25 cellular contexts compared by ENCODE assay signal in the genomic region with DNA sequence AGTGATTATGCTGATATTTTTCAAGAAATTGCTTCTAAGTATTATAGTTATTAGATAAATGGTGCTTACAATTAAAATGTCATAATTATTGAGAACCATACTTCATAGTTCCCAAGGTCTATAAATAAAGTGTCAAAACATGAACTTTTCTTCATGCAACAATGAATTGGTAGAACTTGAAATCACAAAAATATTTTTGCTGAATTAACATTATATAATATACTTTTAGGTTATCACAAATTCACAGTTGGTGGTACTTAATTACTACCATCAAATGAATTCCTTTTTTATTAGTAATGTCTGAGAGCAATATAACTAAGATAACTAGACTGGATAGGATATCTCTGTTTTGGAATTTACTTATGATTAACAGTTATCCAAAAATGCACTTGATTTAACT. TPM values are rescaled to one million over a fixed set of nuclear protein-coding genes. Genes with fewer than 3 reads are reported as not detected.
A peak's percentile ranks its signal among the peaks of the same experiment; 100 is the strongest.
DNase-seq lines count a peak whose midpoint lies in the region; ATAC-seq, FAIRE-seq and TF ChIP-seq lines count a peak whose summit lies in the region.
"Had no signal": no experiment of that assay in that cellular context is flagged by ENCODE, and none has a peak within 500 bp of the region (broad histone marks: within the 10 kb centered on the region; RNA-seq: fewer than 3 reads in every experiment).

No MANE protein-coding gene starts in this region.

- ATAC-seq in K562, result no peak
- no peak for ATAC-seq in sciatic nerve
- ATAC-seq: CD8-positive, alpha-beta T cell had no signal

- in situ Hi-C loops in K562 (cut with MboI), result no loop called here

- H3K9me3 Mint-ChIP-seq in activated CD4-positive, alpha-beta memory T cell treated with anti-CD3 and anti-CD28 coated beads, Interleukin-2, amount 10 ng/mL, durations not matched to agents 7 days and 5 days, result no peaks in the 10 kb centered on the region
- H3K9me3 Mint-ChIP-seq: CD4-positive, CD25-positive, alpha-beta regulatory T cell; CD8-positive, alpha-beta T cell had no signal

- TF ChIP-seq CTCF in D721Med (IDR thresholded peaks at IDR 0.05; ENCODE audit: insufficient read depth, missing control alignments) (no peak), K562 (IDR thresholded peaks at IDR 0.05 in 2 of 3, conservative IDR thresholded peaks at IDR 0.05 in 1 of 3; ENCODE audit: insufficient read depth in 2 of 3, low read depth in 1 of 3, low read length in 3 of 3) (no peak), kidney (IDR thresholded peaks at IDR 0.05; ENCODE audit: borderline replicate concordance, extremely low read depth, insufficient read depth) (no peak), esophagus squamous epithelium (IDR thresholded peaks at IDR 0.05) (no peak)

- H3K27me3 ChIP-seq in K562 (ENCODE audit: control insufficient read depth in 2 of 2, insufficient read depth in 2 of 2, low read length in 2 of 2) (peaks cover 9 to 11% of the 10 kb centered on the region in 2 experiments; a peak in 4 of 5 replicates), esophagus squamous epithelium (peaks cover 0 to 9% (median 0%) of the 10 kb centered on the region in 4 donors)

- no peaks in the 10 kb centered on the region for H3K36me3 ChIP-seq in K562 (ENCODE audit: control insufficient read depth, insufficient read depth, low read length)
- H3K36me3 ChIP-seq in kidney (ENCODE audit: control insufficient read depth in 1 of 2, insufficient read depth in 2 of 2, low read length in 2 of 2), result no peaks in the 10 kb centered on the region
- no peaks in the 10 kb centered on the region for H3K36me3 ChIP-seq in esophagus squamous epithelium
- H3K36me3 ChIP-seq: BLaER1 had no signal

- intact Hi-C loops in K562 (cut with micrococcal nuclease), result no loop called here
- intact Hi-C loops in kidney (cut with DNase I), result no loop called here
- intact Hi-C loops in sciatic nerve (cut with DNase I), result no loop called here
- intact Hi-C loops in esophagus squamous epithelium (cut with DNase I), result no loop called here

- peaks cover 12% of the 10 kb centered on the region for H3K4me1 Mint-ChIP-seq in activated CD4-positive, alpha-beta memory T cell treated with anti-CD3 and anti-CD28 coated beads, Interleukin-2, amount 10 ng/mL, durations not matched to agents 7 days and 5 days

- CTCF ChIA-PET in K562 (lab: Yijun Ruan, JAX; ENCODE audit: low intra/inter-chr PET ratio), result no interaction called here
- CTCF ChIA-PET in activated CD4-positive, alpha-beta memory T cell treated with anti-CD3 and anti-CD28 coated beads, Interleukin-2, amount 10 ng/mL, durations not matched to agents 7 days and 5 days (lab: Charles Lee), result no interaction called here

- no peak overlapping the region for H3K4me2 ChIP-seq in K562 (ENCODE audit: insufficient read depth, low read length)
- H3K4me2 ChIP-seq: BLaER1 had no signal

- no peaks in the 10 kb centered on the region for H3K36me3 Mint-ChIP-seq in activated CD4-positive, alpha-beta memory T cell treated with anti-CD3 and anti-CD28 coated beads, Interleukin-2, amount 10 ng/mL, durations not matched to agents 7 days and 5 days (ENCODE audit: low read depth)
- H3K36me3 Mint-ChIP-seq: CD4-positive, CD25-positive, alpha-beta regulatory T cell; CD8-positive, alpha-beta T cell had no signal

- no peak for TF ChIP-seq RAD21 in K562 (CRISPR knock-in tag; conservative IDR thresholded peaks at IDR 0.05 in 1 of 2, IDR thresholded peaks at IDR 0.05 in 1 of 2)

- no peaks in the 10 kb centered on the region for H4K20me1 ChIP-seq in K562 (replicated peaks; ENCODE audit: control insufficient read depth, insufficient read depth, low read length)
- H4K20me1 ChIP-seq: BLaER1 had no signal

- POLR2A ChIA-PET in K562 (lab: Yijun Ruan, JAX), result no interaction called here
- POLR2A ChIA-PET in activated CD4-positive, alpha-beta memory T cell treated with anti-CD3 and anti-CD28 coated beads, Interleukin-2, amount 10 ng/mL, durations not matched to agents 7 days and 5 days (lab: Charles Lee), result no interaction called here

- no peaks in the 10 kb centered on the region for H3K79me2 ChIP-seq in K562 (ENCODE audit: control insufficient read depth, insufficient read depth, low read length)

- no peak overlapping the region for H3K4me3 Mint-ChIP-seq in activated CD4-positive, alpha-beta memory T cell treated with anti-CD3 and anti-CD28 coated beads, Interleukin-2, amount 10 ng/mL, durations not matched to agents 7 days and 5 days
- H3K4me3 Mint-ChIP-seq: B cell; CD4-positive, CD25-positive, alpha-beta regulatory T cell; CD8-positive, alpha-beta T cell had no signal

- no peak overlapping the region for H3K9ac ChIP-seq in K562 (ENCODE audit: insufficient read depth in 1 of 2, low read depth in 2 of 2, low read length in 2 of 2)
- no peak overlapping the region for H3K9ac ChIP-seq in kidney (ENCODE audit: low read length in 2 of 2)
- H3K9ac ChIP-seq: BLaER1, GM23248 had no signal

- H3K4me1 ChIP-seq in K562 (replicated peaks in 1 of 2; ENCODE audit: control insufficient read depth in 2 of 2, insufficient read depth in 2 of 2, low read length in 2 of 2) (peaks cover 0 to 12% of the 10 kb centered on the region in 2 experiments; a peak in 3 of 5 replicates), kidney (ENCODE audit: control insufficient read depth in 1 of 2, insufficient read depth in 1 of 2, low read depth in 1 of 2, low read length in 2 of 2) (peaks cover under 1 to 7% of the 10 kb centered on the region in 2 donors), esophagus squamous epithelium (peaks cover 3 to 18% (median 10%) of the 10 kb centered on the region in 3 donors)
- H3K4me1 ChIP-seq: BLaER1, Caco-2 had no signal

- H3K27me3 Mint-ChIP-seq in activated CD4-positive, alpha-beta memory T cell treated with anti-CD3 and anti-CD28 coated beads, Interleukin-2, amount 10 ng/mL, durations not matched to agents 7 days and 5 days, result peaks cover 29% of the 10 kb centered on the region

- H3K9me3 ChIP-seq in K562 (replicated peaks; ENCODE audit: control insufficient read depth, insufficient read depth, low read depth, low read length) (no peaks in the 10 kb centered on the region), kidney (ENCODE audit: control insufficient read depth in 1 of 2, low read length in 2 of 2) (no peaks in the 10 kb centered on the region), esophagus squamous epithelium (no peaks in the 10 kb centered on the region)

- BruUV-seq in K562 (replicated peaks; lab: Mats Ljungman, UMichigan), result no TSS peak

- DNase-seq in D721Med (ENCODE audit: insufficient read length, low spot score) (no peak), K562 (ENCODE audit: extremely low read depth in 1 of 4, low spot score in 3 of 4) (no peak), kidney (no peak), sciatic nerve (ENCODE audit: low spot score) (no peak), esophagus squamous epithelium (lab: John Stamatoyannopoulos, UW) (no peak)
- no peak for DNase-seq in activated CD4-positive, alpha-beta memory T cell treated with anti-CD3 and anti-CD28 coated beads, Interleukin-2, amount 10 ng/mL, durations not matched to agents 7 days and 5 days
- DNase-seq: 8988T; Caco-2; CD4-positive, CD25-positive, alpha-beta regulatory T cell; CD8-positive, alpha-beta T cell; DMS 273 treated with DMSO at 0.1 percent for 48 hours; DMS79; EL; GF-D8; GM23248; H7; HCEC 1CT had no signal

- TF ChIP-seq POLR2A in K562 (conservative IDR thresholded peaks at IDR 0.05) (no peak), esophagus squamous epithelium (IDR thresholded peaks at IDR 0.05) (no peak)

- no peaks in the 10 kb centered on the region for H3K9me1 ChIP-seq in K562 (ENCODE audit: control insufficient read depth, insufficient read depth, low read length)

- H2AFZ ChIP-seq in K562 (ENCODE audit: low read depth, low read length), result no peak overlapping the region
- H2AFZ ChIP-seq: GM23248 had no signal

- peak; percentile 55 for FAIRE-seq in A204.1 (lab: Jason Lieb, UNC)
- peak; percentile 76 for FAIRE-seq in D721Med (lab: Jason Lieb, UNC)
- FAIRE-seq in K562 (lab: Jason Lieb, UNC), result no peak
- FAIRE-seq in kidney (lab: Jason Lieb, UNC), result peak; percentile 51
- FAIRE-seq: GM12891, GM18507, GM19239, H1 had no signal

- no peak for TF ChIP-seq EP300 in K562 (IDR thresholded peaks at IDR 0.05; ENCODE audit: low read length)

- H3K27ac ChIP-seq in K562 (ENCODE audit: extremely low read depth, low read depth, low read length) (no peak overlapping the region), kidney (ENCODE audit: low read depth in 2 of 2, low read length in 2 of 2) (no peak overlapping the region), esophagus squamous epithelium (no peak overlapping the region)
- H3K27ac ChIP-seq: BLaER1, C4-2B, GM23248 had no signal

- H3K4me3 ChIP-seq in K562 (no peak overlapping the region), kidney (ENCODE audit: low read length in 2 of 2) (no peak overlapping the region), esophagus squamous epithelium (no peak overlapping the region)
- H3K4me3 ChIP-seq: BLaER1, GM23248 had no signal

- H3K27ac Mint-ChIP-seq in activated CD4-positive, alpha-beta memory T cell treated with anti-CD3 and anti-CD28 coated beads, Interleukin-2, amount 10 ng/mL, durations not matched to agents 7 days and 5 days, result no peak overlapping the region
- H3K27ac Mint-ChIP-seq: B cell; CD4-positive, CD25-positive, alpha-beta regulatory T cell; CD8-positive, alpha-beta T cell had no signal

RNA-seq across cellular contexts. Expression of a gene that starts 4.7 kb away (rescaled TPM):
- 0.62 and 2.8 TPM in 2 replicates for total RNA-seq in K562 (2011; cell fraction: chromatin; rRNA removed; ENCODE audit: low replicate concordance)
- 0.50 and 0.66 TPM in 2 replicates for total RNA-seq in K562 (2011; cell fraction: nucleolus; rRNA removed)
- 0.73 and 0.76 TPM in 2 replicates for total RNA-seq in K562 (2011; cell fraction: nucleoplasm; rRNA removed)
- total RNA-seq in K562 (2014; rRNA removed) (0.33 TPM in 1 of 2 replicates, not detected in the other), K562 (2014; rRNA removed; fragmentation: Illumina TruSeq; extraction: Trizol) (0.36 and 0.38 TPM in 2 replicates), K562 (2015; rRNA removed; fragmentation: Illumina TruSeq; extraction: Trizol) (0.29 and 0.30 TPM in 2 replicates), K562 (2021) (0.16 and 0.29 TPM in 2 replicates), kidney (19.1 TPM), sciatic nerve (16.4 TPM), esophagus squamous epithelium (1 to 10 TPM in 3 of 4 donors, under 1 TPM in 1; 0.91 to 3.2 (median 1.8) TPM)
- polyA plus RNA-seq in K562 (2011; rRNA removed) (0.11 and 0.21 TPM in 2 replicates), K562 (2014; fragmentation: Illumina TruSeq; extraction: Trizol) (0.11 and 0.24 TPM in 2 replicates), K562 (2014; fragmentation: Nextera tagmentation; extraction: Ambion mirVana) (under 1 TPM; 0.10 to 0.17 TPM), K562 (2014; rRNA removed) (0.08 and 0.32 TPM in 2 replicates), kidney (ENCODE audit: insufficient read depth, low read depth, low replicate concordance) (5.9 TPM)
- polyA plus RNA-seq in K562 (2011; cell fraction: cytosol; rRNA removed), result 0.12 and 0.15 TPM in 2 replicates
- polyA plus RNA-seq in K562 (2011; cell fraction: nucleus; rRNA removed), result 0.23 and 0.38 TPM in 2 replicates
- polyA plus RNA-seq in K562 (2012), result 0.13 and 0.58 TPM in 2 replicates
- 0.70 and 1.6 TPM in 2 replicates for polyA minus RNA-seq in K562 (2011; rRNA and poly(A)+ RNA removed)
- polyA minus RNA-seq in K562 (2011; cell fraction: cytosol; rRNA and poly(A)+ RNA removed), result 0.29 and 1.2 TPM in 2 replicates
- 1.2 and 1.7 TPM in 2 replicates for polyA minus RNA-seq in K562 (2011; cell fraction: nucleus; rRNA and poly(A)+ RNA removed)
- 1 to 10 TPM; 2.0 to 2.2 TPM for total RNA-seq in activated CD4-positive, alpha-beta memory T cell treated with anti-CD3 and anti-CD28 coated beads, Interleukin-2, amount 10 ng/mL, durations not matched to agents 7 days and 5 days
